1 cellular context compared by ENCODE assay signal in the genomic region with DNA sequence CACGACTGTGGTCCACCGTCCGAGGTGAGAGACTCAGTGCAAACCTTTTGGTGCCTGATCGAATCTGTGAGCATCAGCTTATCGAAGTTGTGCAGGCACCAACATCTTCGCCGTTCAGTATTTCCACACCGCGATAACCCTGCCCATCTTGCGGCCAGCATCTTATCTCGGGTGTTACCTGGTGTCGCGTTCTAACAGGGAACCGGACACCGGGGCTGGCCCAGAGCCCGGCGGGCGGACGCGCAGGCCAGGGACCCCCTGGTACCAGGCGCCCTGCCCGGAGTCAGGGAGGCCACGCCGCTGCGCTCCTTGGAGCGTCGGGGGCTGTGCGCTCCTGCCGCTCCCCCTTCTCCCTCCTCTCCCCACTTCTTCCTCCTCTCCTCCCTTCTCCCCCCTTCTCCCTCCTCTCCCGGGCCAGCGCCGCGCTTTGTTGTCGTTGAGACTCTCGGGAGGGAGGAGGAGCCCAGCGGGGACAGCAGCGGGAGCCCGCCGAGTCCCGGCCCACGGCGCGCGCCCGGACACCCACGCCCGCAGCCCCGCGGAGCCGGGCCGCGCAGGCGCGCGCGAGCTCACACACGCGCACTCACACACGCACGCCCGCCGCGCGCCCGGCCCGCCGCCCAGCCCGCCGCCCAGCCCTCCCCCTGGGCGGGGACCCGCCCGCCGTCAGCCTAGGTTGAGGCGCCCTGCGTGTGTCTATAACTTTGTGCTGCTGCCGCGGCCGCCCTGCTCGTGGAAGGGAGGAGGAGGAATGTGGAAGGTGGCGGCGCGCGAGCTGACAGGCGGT.
TF ChIP-seq lines count a peak whose summit lies in the region.

No MANE protein-coding gene starts in this region.

TF ChIP-seq in HepG2, 621 proteins besides CTCF, POLR2A, EP300 and RAD21 (continued from another document and continues in another):
- TF ChIP-seq, protein P1, sequence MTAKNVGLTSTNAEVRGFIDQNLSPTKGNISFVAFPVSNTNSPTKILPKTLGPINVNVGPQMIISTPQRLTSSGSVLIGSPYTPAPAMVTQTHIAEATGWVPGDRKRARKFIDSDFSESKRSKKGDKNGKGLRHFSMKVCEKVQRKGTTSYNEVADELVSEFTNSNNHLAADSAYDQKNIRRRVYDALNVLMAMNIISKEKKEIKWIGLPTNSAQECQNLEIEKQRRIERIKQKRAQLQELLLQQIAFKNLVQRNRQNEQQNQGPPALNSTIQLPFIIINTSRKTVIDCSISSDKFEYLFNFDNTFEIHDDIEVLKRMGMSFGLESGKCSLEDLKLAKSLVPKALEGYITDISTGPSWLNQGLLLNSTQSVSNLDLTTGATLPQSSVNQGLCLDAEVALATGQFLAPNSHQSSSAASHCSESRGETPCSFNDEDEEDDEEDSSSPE (CRISPR knock-in tag; IDR thresholded peaks at IDR 0.05), result peak; percentile 42; the same call in 1 of the 2 replicates
- TF ChIP-seq ELF4 (CRISPR knock-in tag; IDR thresholded peaks at IDR 0.05; ENCODE audit: borderline replicate concordance) (no peak), MZF1 (CRISPR knock-in tag; IDR thresholded peaks at IDR 0.05; ENCODE audit: borderline replicate concordance) (no peak), GTF3A (CRISPR knock-in tag; conservative IDR thresholded peaks at IDR 0.05) (no peak), NFKBIZ (CRISPR knock-in tag; IDR thresholded peaks at IDR 0.05) (no peak), NR2F2 (IDR thresholded peaks at IDR 0.05; ENCODE audit: borderline replicate concordance, low read depth) (no peak), RORA (CRISPR knock-in tag; IDR thresholded peaks at IDR 0.05) (no peak), ZNF101 (CRISPR knock-in tag; IDR thresholded peaks at IDR 0.05; ENCODE audit: borderline replicate concordance, low read depth) (no peak), ZNF234 (CRISPR knock-in tag; conservative IDR thresholded peaks at IDR 0.05) (no peak), KLF12 (CRISPR knock-in tag; IDR thresholded peaks at IDR 0.05; ENCODE audit: borderline replicate concordance) (peak; percentile 40; the same call in 1 of the 2 replicates), HNRNPUL1 (IDR thresholded peaks at IDR 0.05; ENCODE audit: low read depth, low read length) (no peak), ZC3H13 (CRISPR knock-in tag; IDR thresholded peaks at IDR 0.05) (peak; percentile 74), ARID2 (CRISPR knock-in tag; IDR thresholded peaks at IDR 0.05; ENCODE audit: borderline replicate concordance) (0 out of 2 replicates have a peak, but pooled peaks have one; percentile 72), ISX (CRISPR knock-in tag; conservative IDR thresholded peaks at IDR 0.05) (no peak), PHF20 (CRISPR knock-in tag; IDR thresholded peaks at IDR 0.05) (peak; percentile 29; the same call in 1 of the 2 replicates), ZNF567 (CRISPR knock-in tag; IDR thresholded peaks at IDR 0.05; ENCODE audit: borderline replicate concordance) (no peak), ZNF672 (CRISPR knock-in tag; IDR thresholded peaks at IDR 0.05) (no peak), NONO (IDR thresholded peaks at IDR 0.05) (no peak), NONO (CRISPR knock-in tag; conservative IDR thresholded peaks at IDR 0.05) (peak; percentile 53; the same call in 1 of the 2 replicates), TEAD3 (CRISPR knock-in tag; optimal IDR thresholded peaks at IDR 0.05; ENCODE audit: borderline replicate concordance) (peak; percentile 39), SP140L (CRISPR knock-in tag; IDR thresholded peaks at IDR 0.05; ENCODE audit: borderline replicate concordance) (no peak), SOX13 (IDR thresholded peaks at IDR 0.05) (peak; percentile 59; the same call in 1 of the 2 replicates), SOX13 (CRISPR knock-in tag; conservative IDR thresholded peaks at IDR 0.05 in 1 of 2, IDR thresholded peaks at IDR 0.05 in 1 of 2) (no peak), ZSCAN22 (CRISPR knock-in tag; IDR thresholded peaks at IDR 0.05) (no peak), FOXC1 (CRISPR knock-in tag; IDR thresholded peaks at IDR 0.05; ENCODE audit: borderline replicate concordance) (no peak), MED1 (CRISPR knock-in tag; IDR thresholded peaks at IDR 0.05) (peak; percentile 32), ZFX (CRISPR knock-in tag; IDR thresholded peaks at IDR 0.05; ENCODE audit: low read depth) (peak; percentile 74), ZFP82 (CRISPR knock-in tag; IDR thresholded peaks at IDR 0.05; ENCODE audit: borderline replicate concordance) (no peak), KLF15 (CRISPR knock-in tag; IDR thresholded peaks at IDR 0.05; ENCODE audit: borderline replicate concordance) (no peak), FOXK2 (IDR thresholded peaks at IDR 0.05) (no peak), SATB2 (CRISPR knock-in tag; IDR thresholded peaks at IDR 0.05) (no peak), ZNF225 (CRISPR knock-in tag; IDR thresholded peaks at IDR 0.05) (no peak), HDAC2 (CRISPR knock-in tag; IDR thresholded peaks at IDR 0.05) (peak; percentile 43; the same call in 1 of the 2 replicates), MYNN (CRISPR knock-in tag; IDR thresholded peaks at IDR 0.05; ENCODE audit: low read depth) (no peak), JUN (CRISPR knock-in tag; IDR thresholded peaks at IDR 0.05) (no peak)
- TF ChIP-seq, protein P2, sequence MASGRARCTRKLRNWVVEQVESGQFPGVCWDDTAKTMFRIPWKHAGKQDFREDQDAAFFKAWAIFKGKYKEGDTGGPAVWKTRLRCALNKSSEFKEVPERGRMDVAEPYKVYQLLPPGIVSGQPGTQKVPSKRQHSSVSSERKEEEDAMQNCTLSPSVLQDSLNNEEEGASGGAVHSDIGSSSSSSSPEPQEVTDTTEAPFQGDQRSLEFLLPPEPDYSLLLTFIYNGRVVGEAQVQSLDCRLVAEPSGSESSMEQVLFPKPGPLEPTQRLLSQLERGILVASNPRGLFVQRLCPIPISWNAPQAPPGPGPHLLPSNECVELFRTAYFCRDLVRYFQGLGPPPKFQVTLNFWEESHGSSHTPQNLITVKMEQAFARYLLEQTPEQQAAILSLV (CRISPR knock-in tag; IDR thresholded peaks at IDR 0.05; ENCODE audit: borderline replicate concordance), result no peak
- TF ChIP-seq, protein P3, sequence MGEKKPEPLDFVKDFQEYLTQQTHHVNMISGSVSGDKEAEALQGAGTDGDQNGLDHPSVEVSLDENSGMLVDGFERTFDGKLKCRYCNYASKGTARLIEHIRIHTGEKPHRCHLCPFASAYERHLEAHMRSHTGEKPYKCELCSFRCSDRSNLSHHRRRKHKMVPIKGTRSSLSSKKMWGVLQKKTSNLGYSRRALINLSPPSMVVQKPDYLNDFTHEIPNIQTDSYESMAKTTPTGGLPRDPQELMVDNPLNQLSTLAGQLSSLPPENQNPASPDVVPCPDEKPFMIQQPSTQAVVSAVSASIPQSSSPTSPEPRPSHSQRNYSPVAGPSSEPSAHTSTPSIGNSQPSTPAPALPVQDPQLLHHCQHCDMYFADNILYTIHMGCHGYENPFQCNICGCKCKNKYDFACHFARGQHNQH (CRISPR knock-in tag; IDR thresholded peaks at IDR 0.05), result 0 out of 2 replicates have a peak, but pooled peaks have one; percentile 7
- TF ChIP-seq, protein P4, sequence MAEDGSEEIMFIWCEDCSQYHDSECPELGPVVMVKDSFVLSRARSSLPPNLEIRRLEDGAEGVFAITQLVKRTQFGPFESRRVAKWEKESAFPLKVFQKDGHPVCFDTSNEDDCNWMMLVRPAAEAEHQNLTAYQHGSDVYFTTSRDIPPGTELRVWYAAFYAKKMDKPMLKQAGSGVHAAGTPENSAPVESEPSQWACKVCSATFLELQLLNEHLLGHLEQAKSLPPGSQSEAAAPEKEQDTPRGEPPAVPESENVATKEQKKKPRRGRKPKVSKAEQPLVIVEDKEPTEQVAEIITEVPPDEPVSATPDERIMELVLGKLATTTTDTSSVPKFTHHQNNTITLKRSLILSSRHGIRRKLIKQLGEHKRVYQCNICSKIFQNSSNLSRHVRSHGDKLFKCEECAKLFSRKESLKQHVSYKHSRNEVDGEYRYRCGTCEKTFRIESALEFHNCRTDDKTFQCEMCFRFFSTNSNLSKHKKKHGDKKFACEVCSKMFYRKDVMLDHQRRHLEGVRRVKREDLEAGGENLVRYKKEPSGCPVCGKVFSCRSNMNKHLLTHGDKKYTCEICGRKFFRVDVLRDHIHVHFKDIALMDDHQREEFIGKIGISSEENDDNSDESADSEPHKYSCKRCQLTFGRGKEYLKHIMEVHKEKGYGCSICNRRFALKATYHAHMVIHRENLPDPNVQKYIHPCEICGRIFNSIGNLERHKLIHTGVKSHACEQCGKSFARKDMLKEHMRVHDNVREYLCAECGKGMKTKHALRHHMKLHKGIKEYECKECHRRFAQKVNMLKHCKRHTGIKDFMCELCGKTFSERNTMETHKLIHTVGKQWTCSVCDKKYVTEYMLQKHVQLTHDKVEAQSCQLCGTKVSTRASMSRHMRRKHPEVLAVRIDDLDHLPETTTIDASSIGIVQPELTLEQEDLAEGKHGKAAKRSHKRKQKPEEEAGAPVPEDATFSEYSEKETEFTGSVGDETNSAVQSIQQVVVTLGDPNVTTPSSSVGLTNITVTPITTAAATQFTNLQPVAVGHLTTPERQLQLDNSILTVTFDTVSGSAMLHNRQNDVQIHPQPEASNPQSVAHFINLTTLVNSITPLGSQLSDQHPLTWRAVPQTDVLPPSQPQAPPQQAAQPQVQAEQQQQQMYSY (CRISPR knock-in tag; IDR thresholded peaks at IDR 0.05), result peak; percentile 90
- TF ChIP-seq, protein P5, sequence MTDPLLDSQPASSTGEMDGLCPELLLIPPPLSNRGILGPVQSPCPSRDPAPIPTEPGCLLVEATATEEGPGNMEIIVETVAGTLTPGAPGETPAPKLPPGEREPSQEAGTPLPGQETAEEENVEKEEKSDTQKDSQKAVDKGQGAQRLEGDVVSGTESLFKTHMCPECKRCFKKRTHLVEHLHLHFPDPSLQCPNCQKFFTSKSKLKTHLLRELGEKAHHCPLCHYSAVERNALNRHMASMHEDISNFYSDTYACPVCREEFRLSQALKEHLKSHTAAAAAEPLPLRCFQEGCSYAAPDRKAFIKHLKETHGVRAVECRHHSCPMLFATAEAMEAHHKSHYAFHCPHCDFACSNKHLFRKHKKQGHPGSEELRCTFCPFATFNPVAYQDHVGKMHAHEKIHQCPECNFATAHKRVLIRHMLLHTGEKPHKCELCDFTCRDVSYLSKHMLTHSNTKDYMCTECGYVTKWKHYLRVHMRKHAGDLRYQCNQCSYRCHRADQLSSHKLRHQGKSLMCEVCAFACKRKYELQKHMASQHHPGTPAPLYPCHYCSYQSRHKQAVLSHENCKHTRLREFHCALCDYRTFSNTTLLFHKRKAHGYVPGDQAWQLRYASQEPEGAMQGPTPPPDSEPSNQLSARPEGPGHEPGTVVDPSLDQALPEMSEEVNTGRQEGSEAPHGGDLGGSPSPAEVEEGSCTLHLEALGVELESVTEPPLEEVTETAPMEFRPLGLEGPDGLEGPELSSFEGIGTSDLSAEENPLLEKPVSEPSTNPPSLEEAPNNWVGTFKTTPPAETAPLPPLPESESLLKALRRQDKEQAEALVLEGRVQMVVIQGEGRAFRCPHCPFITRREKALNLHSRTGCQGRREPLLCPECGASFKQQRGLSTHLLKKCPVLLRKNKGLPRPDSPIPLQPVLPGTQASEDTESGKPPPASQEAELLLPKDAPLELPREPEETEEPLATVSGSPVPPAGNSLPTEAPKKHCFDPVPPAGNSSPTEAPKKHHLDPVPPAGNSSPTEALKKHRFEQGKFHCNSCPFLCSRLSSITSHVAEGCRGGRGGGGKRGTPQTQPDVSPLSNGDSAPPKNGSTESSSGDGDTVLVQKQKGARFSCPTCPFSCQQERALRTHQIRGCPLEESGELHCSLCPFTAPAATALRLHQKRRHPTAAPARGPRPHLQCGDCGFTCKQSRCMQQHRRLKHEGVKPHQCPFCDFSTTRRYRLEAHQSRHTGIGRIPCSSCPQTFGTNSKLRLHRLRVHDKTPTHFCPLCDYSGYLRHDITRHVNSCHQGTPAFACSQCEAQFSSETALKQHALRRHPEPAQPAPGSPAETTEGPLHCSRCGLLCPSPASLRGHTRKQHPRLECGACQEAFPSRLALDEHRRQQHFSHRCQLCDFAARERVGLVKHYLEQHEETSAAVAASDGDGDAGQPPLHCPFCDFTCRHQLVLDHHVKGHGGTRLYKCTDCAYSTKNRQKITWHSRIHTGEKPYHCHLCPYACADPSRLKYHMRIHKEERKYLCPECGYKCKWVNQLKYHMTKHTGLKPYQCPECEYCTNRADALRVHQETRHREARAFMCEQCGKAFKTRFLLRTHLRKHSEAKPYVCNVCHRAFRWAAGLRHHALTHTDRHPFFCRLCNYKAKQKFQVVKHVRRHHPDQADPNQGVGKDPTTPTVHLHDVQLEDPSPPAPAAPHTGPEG (CRISPR knock-in tag; IDR thresholded peaks at IDR 0.05), result no peak
- TF ChIP-seq, protein P6, sequence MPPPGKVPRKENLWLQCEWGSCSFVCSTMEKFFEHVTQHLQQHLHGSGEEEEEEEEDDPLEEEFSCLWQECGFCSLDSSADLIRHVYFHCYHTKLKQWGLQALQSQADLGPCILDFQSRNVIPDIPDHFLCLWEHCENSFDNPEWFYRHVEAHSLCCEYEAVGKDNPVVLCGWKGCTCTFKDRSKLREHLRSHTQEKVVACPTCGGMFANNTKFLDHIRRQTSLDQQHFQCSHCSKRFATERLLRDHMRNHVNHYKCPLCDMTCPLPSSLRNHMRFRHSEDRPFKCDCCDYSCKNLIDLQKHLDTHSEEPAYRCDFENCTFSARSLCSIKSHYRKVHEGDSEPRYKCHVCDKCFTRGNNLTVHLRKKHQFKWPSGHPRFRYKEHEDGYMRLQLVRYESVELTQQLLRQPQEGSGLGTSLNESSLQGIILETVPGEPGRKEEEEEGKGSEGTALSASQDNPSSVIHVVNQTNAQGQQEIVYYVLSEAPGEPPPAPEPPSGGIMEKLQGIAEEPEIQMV (CRISPR knock-in tag; IDR thresholded peaks at IDR 0.05; ENCODE audit: low read depth), result no peak
- TF ChIP-seq, protein P7, sequence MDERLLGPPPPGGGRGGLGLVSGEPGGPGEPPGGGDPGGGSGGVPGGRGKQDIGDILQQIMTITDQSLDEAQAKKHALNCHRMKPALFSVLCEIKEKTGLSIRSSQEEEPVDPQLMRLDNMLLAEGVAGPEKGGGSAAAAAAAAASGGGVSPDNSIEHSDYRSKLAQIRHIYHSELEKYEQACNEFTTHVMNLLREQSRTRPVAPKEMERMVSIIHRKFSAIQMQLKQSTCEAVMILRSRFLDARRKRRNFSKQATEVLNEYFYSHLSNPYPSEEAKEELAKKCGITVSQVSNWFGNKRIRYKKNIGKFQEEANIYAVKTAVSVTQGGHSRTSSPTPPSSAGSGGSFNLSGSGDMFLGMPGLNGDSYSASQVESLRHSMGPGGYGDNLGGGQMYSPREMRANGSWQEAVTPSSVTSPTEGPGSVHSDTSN (CRISPR knock-in tag; IDR thresholded peaks at IDR 0.05), result no peak
- TF ChIP-seq, protein P8, sequence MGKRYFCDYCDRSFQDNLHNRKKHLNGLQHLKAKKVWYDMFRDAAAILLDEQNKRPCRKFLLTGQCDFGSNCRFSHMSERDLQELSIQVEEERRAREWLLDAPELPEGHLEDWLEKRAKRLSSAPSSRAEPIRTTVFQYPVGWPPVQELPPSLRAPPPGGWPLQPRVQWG (CRISPR knock-in tag; IDR thresholded peaks at IDR 0.05; ENCODE audit: borderline replicate concordance, low read depth), result no peak
- TF ChIP-seq, protein P9, sequence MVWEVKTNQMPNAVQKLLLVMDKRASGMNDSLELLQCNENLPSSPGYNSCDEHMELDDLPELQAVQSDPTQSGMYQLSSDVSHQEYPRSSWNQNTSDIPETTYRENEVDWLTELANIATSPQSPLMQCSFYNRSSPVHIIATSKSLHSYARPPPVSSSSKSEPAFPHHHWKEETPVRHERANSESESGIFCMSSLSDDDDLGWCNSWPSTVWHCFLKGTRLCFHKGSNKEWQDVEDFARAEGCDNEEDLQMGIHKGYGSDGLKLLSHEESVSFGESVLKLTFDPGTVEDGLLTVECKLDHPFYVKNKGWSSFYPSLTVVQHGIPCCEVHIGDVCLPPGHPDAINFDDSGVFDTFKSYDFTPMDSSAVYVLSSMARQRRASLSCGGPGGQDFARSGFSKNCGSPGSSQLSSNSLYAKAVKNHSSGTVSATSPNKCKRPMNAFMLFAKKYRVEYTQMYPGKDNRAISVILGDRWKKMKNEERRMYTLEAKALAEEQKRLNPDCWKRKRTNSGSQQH (CRISPR knock-in tag; IDR thresholded peaks at IDR 0.05; ENCODE audit: low read depth), result no peak
